In genomic region chr2:234982096-234982834, GRCh38 we compare ENCODE assay signal across 10 cellular contexts. TPM values are rescaled to one million over a fixed set of nuclear protein-coding genes. Genes with fewer than 3 reads are reported as not detected.
DNase-seq lines count a peak whose midpoint lies in the region; ATAC-seq and TF ChIP-seq lines count a peak whose summit lies in the region.
"Had no signal": no experiment of that assay in that cellular context is flagged by ENCODE, and none has a peak within 500 bp of the region (broad histone marks: within the 10 kb centered on the region; RNA-seq: fewer than 3 reads in every experiment).

No MANE protein-coding gene starts in this region.

- peaks cover 72% of the 10 kb centered on the region for H3K4me1 Mint-ChIP-seq in neural crest cell
- no peaks in the 10 kb centered on the region for H3K4me1 Mint-ChIP-seq in activated CD4-positive, alpha-beta memory T cell treated with anti-CD3 and anti-CD28 coated beads for 36 hours (ENCODE audit: low read depth)

- H3K27ac Mint-ChIP-seq in neural crest cell (ENCODE audit: unreplicated experiment): peak overlapping the region; percentile 62
- H3K27ac Mint-ChIP-seq in activated CD4-positive, alpha-beta memory T cell treated with anti-CD3 and anti-CD28 coated beads for 36 hours: no peak overlapping the region

- H3K9me3 Mint-ChIP-seq in neural crest cell: peaks cover 2% of the 10 kb centered on the region
- H3K9me3 Mint-ChIP-seq in activated CD4-positive, alpha-beta memory T cell treated with anti-CD3 and anti-CD28 coated beads for 36 hours: peaks cover 8% of the 10 kb centered on the region

- no peaks in the 10 kb centered on the region for H3K27me3 Mint-ChIP-seq in neural crest cell (ENCODE audit: low read depth)
- H3K27me3 Mint-ChIP-seq in activated CD4-positive, alpha-beta memory T cell treated with anti-CD3 and anti-CD28 coated beads for 36 hours: peaks cover 3% of the 10 kb centered on the region

- CTCF ChIA-PET in activated CD4-positive, alpha-beta memory T cell treated with anti-CD3 and anti-CD28 coated beads for 36 hours (lab: Charles Lee): no interaction called here

- POLR2A ChIA-PET in activated CD4-positive, alpha-beta memory T cell treated with anti-CD3 and anti-CD28 coated beads for 36 hours (lab: Charles Lee): no interaction called here

- H3K27me3 ChIP-seq in right atrium auricular region (no peaks in the 10 kb centered on the region), uterus (no peaks in the 10 kb centered on the region)

- H3K9me3 ChIP-seq in right atrium auricular region (no peaks in the 10 kb centered on the region), uterus (no peaks in the 10 kb centered on the region)

- H3K4me3 ChIP-seq in right atrium auricular region (peak overlapping the region in 1 of 2 donors; percentile 35), uterus (no peak overlapping the region)

- peaks cover 13% of the 10 kb centered on the region for H3K36me3 Mint-ChIP-seq in neural crest cell (ENCODE audit: low read depth)
- H3K36me3 Mint-ChIP-seq in activated CD4-positive, alpha-beta memory T cell treated with anti-CD3 and anti-CD28 coated beads for 36 hours: no peaks in the 10 kb centered on the region

- TF ChIP-seq CTCF in right atrium auricular region (IDR thresholded peaks at IDR 0.05) (no peak), neural crest cell (conservative IDR thresholded peaks at IDR 0.05) (no peak), uterus (IDR thresholded peaks at IDR 0.05) (no peak)

- TF ChIP-seq POLR2A in uterus (IDR thresholded peaks at IDR 0.05): no peak

- H3K27ac ChIP-seq in right atrium auricular region (peak overlapping the region; percentile 38 to 89), epithelial cell of prostate (peak overlapping the region; percentile 61), uterus (peak overlapping the region; percentile 60 to 65)

- H3K4me1 ChIP-seq in right atrium auricular region (peaks cover 4 to 78% of the 10 kb centered on the region in 2 donors), uterus (peaks cover 9 to 24% of the 10 kb centered on the region in 2 donors)

- no peak overlapping the region for H3K4me3 Mint-ChIP-seq in neural crest cell
- no peak overlapping the region for H3K4me3 Mint-ChIP-seq in activated CD4-positive, alpha-beta memory T cell treated with anti-CD3 and anti-CD28 coated beads for 36 hours

- DNase-seq in right atrium auricular region (ENCODE audit: low spot score): no peak
- DNase-seq in cardiac septum (ENCODE audit: low spot score): no peak
- DNase-seq in epithelial cell of prostate (ENCODE audit: low read depth, low spot score): no peak
- DNase-seq in neural crest cell (ENCODE audit: low read depth, low spot score): no peak
- no peak for DNase-seq in uterus
- DNase-seq in islet precursor cell: no peak
- no peak for DNase-seq in activated CD4-positive, alpha-beta memory T cell treated with anti-CD3 and anti-CD28 coated beads for 36 hours
- DNase-seq: effector CD4-positive, alpha-beta T cell; stimulated activated CD8-positive, alpha-beta memory T cell treated with anti-CD3 and anti-CD28 coated beads, Interleukin-4, amount 100 ng/mL, for 48 hours had no signal

- ATAC-seq in HG02642 (IDR thresholded peaks at IDR 0.05; ENCODE audit: poor library complexity, unreplicated experiment): no peak

- intact Hi-C loops in cardiac septum (cut with DNase I) (no loop called here), uterus (cut with DNase I; ENCODE audit: low total_unique reads) (no loop called here)
- intact Hi-C loops in activated CD4-positive, alpha-beta memory T cell treated with anti-CD3 and anti-CD28 coated beads for 36 hours (cut with micrococcal nuclease): no loop called here

- H3K36me3 ChIP-seq in right atrium auricular region: no peaks in the 10 kb centered on the region
- no peaks in the 10 kb centered on the region for H3K36me3 ChIP-seq in uterus

RNA-seq across cellular contexts. Expression of gene SH3BP4, which starts 30.4 kb away (rescaled TPM):
- 10 to 100 TPM; 27.2 to 34.5 TPM for total RNA-seq in right atrium auricular region
- 9.1 TPM for total RNA-seq in cardiac septum
- total RNA-seq in neural crest cell: 32.1 and 37.1 TPM in 2 replicates
- total RNA-seq in uterus: 10 to 100 TPM; 13.5 to 28.4 (median 20.1) TPM
- total RNA-seq in activated CD4-positive, alpha-beta memory T cell treated with anti-CD3 and anti-CD28 coated beads for 36 hours: under 1 TPM; 0.10 to 0.46 TPM
